ENCODE assay signal across 8 cellular contexts in the genomic region with DNA sequence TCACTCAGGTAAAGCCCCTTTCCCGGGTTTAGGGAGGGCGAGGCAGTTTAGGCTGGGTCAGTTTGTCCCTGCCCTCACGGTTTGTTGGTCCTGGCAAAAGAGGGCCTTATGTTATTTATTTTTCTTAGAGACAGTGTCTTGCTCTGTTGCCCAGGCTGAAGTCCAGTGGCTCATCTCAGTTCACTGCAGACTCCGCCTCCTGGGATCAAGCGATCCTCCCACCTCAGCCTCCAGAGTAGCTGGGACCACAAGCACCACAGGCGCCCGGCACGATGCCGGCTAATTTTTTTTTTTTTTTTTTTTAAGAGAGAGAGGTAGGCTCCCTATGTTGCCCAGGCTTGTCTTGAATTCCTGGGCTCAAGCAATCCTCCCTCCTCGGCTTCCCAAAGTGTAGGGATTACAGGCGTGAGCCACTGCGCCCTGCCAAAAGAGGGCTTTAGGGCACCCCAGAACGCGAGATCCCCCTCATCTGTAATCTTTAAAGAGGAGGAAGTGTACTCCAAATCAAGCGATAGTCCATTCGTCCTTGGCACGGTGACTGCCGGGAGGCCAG. TPM values are rescaled to one million over a fixed set of nuclear protein-coding genes. Genes with fewer than 3 reads are reported as not detected.
DNase-seq lines count a peak whose midpoint lies in the region; ATAC-seq, FAIRE-seq and TF ChIP-seq lines count a peak whose summit lies in the region.

No MANE protein-coding gene starts in this region.

- TF ChIP-seq EP300 in A549 (IDR thresholded peaks at IDR 0.05): no peak

- no peak for FAIRE-seq in A549 (lab: Jason Lieb, UNC)

- H3K79me2 ChIP-seq in SU-DHL-6 (ENCODE audit: insufficient read depth, low read length): peaks cover 19% of the 10 kb centered on the region

- H3K36me3 ChIP-seq in SU-DHL-6 (ENCODE audit: low read length) (peaks cover 4% of the 10 kb centered on the region; the same call in 1 of the 2 replicates), esophagus squamous epithelium (peaks cover 0 to 29% (median 11%) of the 10 kb centered on the region in 3 donors), neutrophil (peaks cover 14% of the 10 kb centered on the region)

- no peaks in the 10 kb centered on the region for H3K9me2 ChIP-seq in SU-DHL-6 (replicated peaks; ENCODE audit: insufficient read depth, low read length)

- no peak for TF ChIP-seq RAD21 in A549 (conservative IDR thresholded peaks at IDR 0.05 in 1 of 2, IDR thresholded peaks at IDR 0.05 in 1 of 2)

- H4K20me1 ChIP-seq in SU-DHL-6 (ENCODE audit: low read depth, low read length): no peaks in the 10 kb centered on the region

- TF ChIP-seq POLR2A in A549 (IDR thresholded peaks at IDR 0.05; ENCODE audit: low read length) (0 out of 2 replicates have a peak, but pooled peaks have one; percentile 3), esophagus squamous epithelium (IDR thresholded peaks at IDR 0.05) (no peak)

- no peaks in the 10 kb centered on the region for H3K9me3 ChIP-seq in A549
- no peaks in the 10 kb centered on the region for H3K9me3 ChIP-seq in SU-DHL-6 (ENCODE audit: insufficient read depth, low read length)
- no peaks in the 10 kb centered on the region for H3K9me3 ChIP-seq in esophagus squamous epithelium
- no peaks in the 10 kb centered on the region for H3K9me3 ChIP-seq in neutrophil

- peak overlapping the region; percentile 96 for H2AFZ ChIP-seq in SU-DHL-6 (ENCODE audit: low read depth, low read length, severe bottlenecking)

- peak overlapping the region; percentile 93 for H3K4me2 ChIP-seq in A549
- peak overlapping the region; percentile 67 for H3K4me2 ChIP-seq in SU-DHL-6 (ENCODE audit: low read depth, low read length, poor library complexity, severe bottlenecking)

- H3K27me3 ChIP-seq in SU-DHL-6 (ENCODE audit: low read length): no peaks in the 10 kb centered on the region
- peaks cover 0 to 9% (median 0%) of the 10 kb centered on the region in 4 donors for H3K27me3 ChIP-seq in esophagus squamous epithelium
- peaks cover 9% of the 10 kb centered on the region for H3K27me3 ChIP-seq in neutrophil

- WGBS in A549 (ENCODE audit: missing lambda C conversion rate): 37% methylated on average over 18 of the region's 18 CpGs
- 31 to 35% methylated on average over 11 to 12 of the region's 18 CpGs for WGBS in esophagus squamous epithelium, 2 donors

- DNase-seq in A549 (ENCODE audit: low read depth in 1 of 2, low spot score in 1 of 2) (peak in 1 of 2 experiments; percentile 31), esophagus squamous epithelium (lab: John Stamatoyannopoulos, UW) (no peak), D341Med (ENCODE audit: low spot score) (no peak), GM10248 (ENCODE audit: extremely low spot score) (no peak)
- DNase-seq in stimulated activated naive CD4-positive, alpha-beta T cell (lab: John Stamatoyannopoulos, UW): no peak

- POLR2A ChIA-PET in A549 (lab: Yijun Ruan, JAX): interaction anchor here (0.6 to 2.8 kb wide), 10 partner anchors 7 to 356 kb away, joined by 3 to 38 read pairs (median 4); partner anchors contain the start of genes CSGALNACT2 and ZNF33B
- POLR2A ChIA-PET in GM10248 (lab: Yijun Ruan, JAX): no interaction called here

- H3F3A ChIP-seq in SU-DHL-6 (ENCODE audit: insufficient read depth): no peaks in the 10 kb centered on the region

- TF ChIP-seq CTCF in A549 (IDR thresholded peaks at IDR 0.05): no peak
- TF ChIP-seq CTCF in SU-DHL-6 (IDR thresholded peaks at IDR 0.05; ENCODE audit: insufficient read depth, low read length, poor library complexity, severe bottlenecking): no peak
- no peak for TF ChIP-seq CTCF in esophagus squamous epithelium (IDR thresholded peaks at IDR 0.05)
- TF ChIP-seq CTCF in neutrophil (IDR thresholded peaks at IDR 0.05): no peak
- no peak for TF ChIP-seq CTCF in GM10248 (IDR thresholded peaks at IDR 0.05; ENCODE audit: control extremely low read depth, extremely low read depth, low read depth, missing control alignments)

- H3K4me3 ChIP-seq in A549 (peak overlapping the region; percentile 74), SU-DHL-6 (ENCODE audit: insufficient read depth, low read length, poor library complexity, severe bottlenecking) (peak overlapping the region; percentile 69), esophagus squamous epithelium (peak overlapping the region; percentile 50 to 88 (median 81)), neutrophil (ENCODE audit: low read depth in 1 of 2, low read length in 1 of 2) (peak overlapping the region; percentile 63 to 74)

- peaks cover 13% of the 10 kb centered on the region for H3K4me1 ChIP-seq in A549
- H3K4me1 ChIP-seq in esophagus squamous epithelium: peaks cover 0 to 21% (median 10%) of the 10 kb centered on the region in 3 donors
- peaks cover 22 to 29% of the 10 kb centered on the region in 2 experiments for H3K4me1 ChIP-seq in neutrophil (ENCODE audit: control insufficient read depth in 1 of 2, insufficient read depth in 1 of 2, low read depth in 1 of 2, low read length in 1 of 2)

- CTCF ChIA-PET in A549 (lab: Yijun Ruan, JAX) (interaction anchor here (0.6 to 3.2 kb wide), 3 partner anchors 25 to 666 kb away, joined by 3 to 14 read pairs (median 3); no protein-coding TSS in a partner anchor), GM10248 (lab: Yijun Ruan, JAX) (interaction anchor here (1.1 kb wide), 1 partner anchor 9 kb away, joined by 3 read pairs; no protein-coding TSS in a partner anchor)

- peak overlapping the region; percentile 68 for H3K9ac ChIP-seq in SU-DHL-6 (ENCODE audit: low read length)

- ATAC-seq in A549 (peak in 1 of 2 experiments; percentile 26; a peak in 3 of 6 replicates), GM19438 (IDR thresholded peaks at IDR 0.05; ENCODE audit: low read depth, unreplicated experiment) (peak; percentile 1)

- H3K27ac ChIP-seq in A549 (peak overlapping the region; percentile 98 to 99), SU-DHL-6 (ENCODE audit: low read depth, low read length) (peak overlapping the region; percentile 30; the same call in 1 of the 2 replicates), esophagus squamous epithelium (peak overlapping the region; percentile 89 to 93 (median 91)), neutrophil (peak overlapping the region; percentile 80)

- intact Hi-C loops in esophagus squamous epithelium (cut with DNase I): no loop called here

TF ChIP-seq in A549, 52 proteins besides CTCF, POLR2A, EP300 and RAD21:
- no peak for TF ChIP-seq ZSCAN20 (CRISPR knock-in tag; IDR thresholded peaks at IDR 0.05)
- TF ChIP-seq REST (IDR thresholded peaks at IDR 0.05): no peak
- TF ChIP-seq EHF (CRISPR knock-in tag; IDR thresholded peaks at IDR 0.05): no peak
- no peak for TF ChIP-seq TP53 (CRISPR knock-in tag; IDR thresholded peaks at IDR 0.05)
- TF ChIP-seq ZC3H11A (IDR thresholded peaks at IDR 0.05): no peak
- no peak for TF ChIP-seq SREBF2 (IDR thresholded peaks at IDR 0.05)
- TF ChIP-seq ATOH8 (CRISPR knock-in tag; IDR thresholded peaks at IDR 0.05; ENCODE audit: low read depth): no peak

RNA-seq across cellular contexts. Expression of gene BMS1, which starts 0.6 kb away (rescaled TPM):
- polyA plus RNA-seq in A549 (2011; rRNA removed) (14.4 and 17.3 TPM in 2 replicates), A549 (2017; fragmentation: RNase III; extraction: RNeasy Plus Mini Kit Qiagen cat#74134 plus additional on column Dnase treatment) (20.9 to 23.5 TPM (median 21.2 TPM) in 3 replicates)
- 4.5 and 4.7 TPM in 2 replicates for polyA plus RNA-seq in A549 (2012; cell fraction: cytosol; rRNA removed)
- 3.2 and 6.2 TPM in 2 replicates for polyA plus RNA-seq in A549 (2012; cell fraction: nucleus; rRNA removed)
- polyA minus RNA-seq in A549 (2011; rRNA and poly(A)+ RNA removed): 10.5 and 10.8 TPM in 2 replicates
- total RNA-seq in esophagus squamous epithelium: 10 to 100 TPM; 11.5 to 17.4 (median 16.7) TPM

Comparison
In these comparisons a context has a peak if more than half of its experiments do, and no peak if none do; other contexts are left out.
1. H3K27ac ChIP-seq: peak in every context shown above with its lines; median percentile 98 in A549; 91 in esophagus squamous epithelium; 80 in neutrophil; 30 in SU-DHL-6.